In the genomic region with DNA sequence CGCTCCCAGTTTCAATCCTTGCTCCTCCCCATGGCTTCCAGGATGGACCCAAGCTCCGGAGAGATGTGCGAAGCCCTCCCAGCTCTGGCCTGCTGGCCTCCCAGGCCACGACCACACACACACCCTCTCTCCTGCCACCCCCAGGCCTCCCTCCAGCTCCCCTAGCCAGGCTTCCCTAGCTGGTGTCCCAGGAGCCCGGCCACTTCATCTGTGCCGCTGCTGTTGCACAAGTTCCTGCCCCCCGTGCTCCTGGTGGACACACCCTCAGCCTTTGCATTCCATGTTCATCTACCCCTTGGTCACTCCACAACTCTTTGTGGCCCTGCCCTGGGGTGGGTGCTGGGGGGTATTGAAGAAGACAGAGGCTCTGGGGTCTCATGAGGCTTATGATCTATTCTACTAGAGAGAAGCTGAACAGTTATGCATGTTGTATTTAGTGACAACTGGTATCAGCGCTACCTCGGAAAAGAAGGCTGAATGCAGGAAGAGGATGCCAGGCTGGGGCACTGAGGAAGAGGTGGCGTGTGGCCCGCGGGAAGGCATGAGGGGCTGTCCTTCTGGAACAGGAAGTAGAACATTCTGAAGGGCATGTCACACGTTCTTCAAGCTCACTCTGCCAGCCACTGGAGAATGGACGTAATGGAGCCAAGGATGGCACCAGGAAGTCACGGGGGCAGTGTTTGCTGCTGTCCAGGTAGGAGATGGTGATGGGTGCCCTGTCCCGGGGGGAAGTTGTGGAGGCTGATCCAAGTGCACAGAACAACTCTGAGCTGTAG, we compare ENCODE assay signal across 31 cellular contexts.
DNase-seq lines count a peak whose midpoint lies in the region; ATAC-seq and TF ChIP-seq lines count a peak whose summit lies in the region.
"Had no signal": no experiment of that assay in that cellular context is flagged by ENCODE, and none has a peak within 500 bp of the region (broad histone marks: within the 10 kb centered on the region; RNA-seq: fewer than 3 reads in every experiment).

No MANE protein-coding gene starts in this region.

- 0 out of 2 replicates have a peak overlapping the region, but pooled peaks have one; percentile 22 for H2AFZ ChIP-seq in DND-41 (ENCODE audit: low read depth, low read length)
- H2AFZ ChIP-seq: hepatocyte, neural progenitor cell had no signal

- H3K4me3 ChIP-seq in BLaER1 (no peak overlapping the region), DND-41 (ENCODE audit: low read depth in 1 of 2, low read length in 2 of 2) (no peak overlapping the region)
- H3K4me3 ChIP-seq in naive thymus-derived CD4-positive, alpha-beta T cell (ENCODE audit: low read length), result no peak overlapping the region
- H3K4me3 ChIP-seq: HAP-1, hepatocyte, neural progenitor cell, Peyer's patch, right atrium auricular region, transverse colon had no signal

- H4K20me1 ChIP-seq in BLaER1, result no peaks in the 10 kb centered on the region
- H4K20me1 ChIP-seq in DND-41 (ENCODE audit: insufficient read depth, low read length), result no peaks in the 10 kb centered on the region

- ATAC-seq in DND-41 (ENCODE audit: insufficient read depth, low read depth), result no peak
- ATAC-seq in naive thymus-derived CD4-positive, alpha-beta T cell, result peak; percentile 33
- ATAC-seq in HG03354 (IDR thresholded peaks at IDR 0.05; ENCODE audit: poor library complexity, severe bottlenecking, unreplicated experiment), result no peak
- no peak for ATAC-seq in GM19397 (IDR thresholded peaks at IDR 0.05; ENCODE audit: unreplicated experiment)
- no peak for ATAC-seq in HG02623 (IDR thresholded peaks at IDR 0.05; ENCODE audit: unreplicated experiment)
- no peak for ATAC-seq in HG03432 (IDR thresholded peaks at IDR 0.05; ENCODE audit: unreplicated experiment)
- ATAC-seq: activated CD4-positive, alpha-beta T cell treated with anti-CD3 and anti-CD28 coated beads for 36 hours had no signal

- H3K9me3 ChIP-seq in BLaER1 (peaks cover 36% of the 10 kb centered on the region), DND-41 (ENCODE audit: insufficient read depth, low read length, severe bottlenecking) (no peaks in the 10 kb centered on the region)
- H3K9me3 ChIP-seq in naive thymus-derived CD4-positive, alpha-beta T cell (ENCODE audit: control insufficient read depth in 2 of 3, low read length in 3 of 3), result no peaks in the 10 kb centered on the region
- H3K9me3 ChIP-seq: HAP-1, Peyer's patch, transverse colon had no signal

- TF ChIP-seq CTCF in DND-41 (IDR thresholded peaks at IDR 0.05; ENCODE audit: borderline replicate concordance, extremely low read depth, low read length, poor library complexity, severe bottlenecking), result no peak

- peaks cover 0 to 5% (median 0%) of the 10 kb centered on the region in 5 donors for H3K36me3 Mint-ChIP-seq in naive thymus-derived CD4-positive, alpha-beta T cell
- H3K36me3 Mint-ChIP-seq: activated naive CD8-positive, alpha-beta T cell; memory B cell; neural progenitor cell had no signal

- H3K79me2 ChIP-seq in DND-41 (ENCODE audit: insufficient read depth, low read length), result no peaks in the 10 kb centered on the region
- H3K79me2 ChIP-seq: hepatocyte had no signal

- POLR2A ChIA-PET in naive thymus-derived CD4-positive, alpha-beta T cell (lab: Charles Lee), result no interaction called here

- H3K4me1 ChIP-seq in BLaER1, result peaks cover 75% of the 10 kb centered on the region
- H3K4me1 ChIP-seq in DND-41 (ENCODE audit: insufficient read depth, low read length), result peaks cover 18% of the 10 kb centered on the region
- no peaks in the 10 kb centered on the region for H3K4me1 ChIP-seq in naive thymus-derived CD4-positive, alpha-beta T cell (ENCODE audit: control insufficient read depth in 2 of 2, insufficient read depth in 2 of 2, low read length in 2 of 2)
- H3K4me1 ChIP-seq: HAP-1, neural progenitor cell, Peyer's patch had no signal

- CTCF ChIA-PET in naive thymus-derived CD4-positive, alpha-beta T cell (lab: Charles Lee), result no interaction called here

- H3K27ac Mint-ChIP-seq in naive thymus-derived CD4-positive, alpha-beta T cell, result peak overlapping the region in 1 of 9 donors; percentile 27
- H3K27ac Mint-ChIP-seq: activated CD4-positive, alpha-beta T cell treated with anti-CD3 and anti-CD28 coated beads for 36 hours; activated naive CD8-positive, alpha-beta T cell; activated T-helper 2 cell treated with anti-CD3 and anti-CD28 coated beads, Interferon-gamma antibody, Interleukin-2, Interleukin-4, amounts not matched to agents 10 μg/mL and 5 μg/mL and 100 μg/mL, durations not matched to agents 14 hours and 24 hours and 36 hours; memory B cell; neural progenitor cell; T-helper 2 cell treated with Interferon-gamma antibody and Interleukin-4, amounts not matched to agents 5 μg/mL and 100 μg/mL, for 36 hours had no signal

- H3K4me3 Mint-ChIP-seq in naive thymus-derived CD4-positive, alpha-beta T cell, result no peak overlapping the region
- H3K4me3 Mint-ChIP-seq: activated CD4-positive, alpha-beta T cell treated with anti-CD3 and anti-CD28 coated beads for 36 hours; activated naive CD8-positive, alpha-beta T cell; memory B cell; neural progenitor cell; T-helper 2 cell treated with Interferon-gamma antibody and Interleukin-4, amounts not matched to agents 5 μg/mL and 100 μg/mL, for 36 hours had no signal

- no peak for DNase-seq in DND-41
- DNase-seq in UCSD-AML1 (lab: John Stamatoyannopoulos, UW; ENCODE audit: unreplicated experiment), result peak; percentile 60
- no peak for DNase-seq in naive thymus-derived CD4-positive, alpha-beta T cell
- DNase-seq: ACHN; activated CD4-positive, alpha-beta T cell treated with anti-CD3 and anti-CD28 coated beads for 36 hours; activated CD8-positive, alpha-beta memory T cell treated with anti-CD3 and anti-CD28 coated beads for 24 hours; activated T-cell treated with anti-CD3 and anti-CD28 coated beads for 4 hours; COR-L47; effector CD8-positive, alpha-beta T cell; KBM-7; NCI-H1417; NCI-H2029 treated with DMSO at 0.1 percent for 48 hours; NCI-H526; Peyer's patch; SIG-M5; stimulated activated CD4-positive, alpha-beta T cell treated with anti-CD3 and anti-CD28 coated beads, Interleukin-2, amount 100 ng/mL, for 24 hours; stimulated activated CD8-positive, alpha-beta memory T cell treated with anti-CD3 and anti-CD28 coated beads, Interleukin-4, amount 100 ng/mL, for 48 hours; transverse colon had no signal

- H3K9ac ChIP-seq in BLaER1 (no peak overlapping the region), DND-41 (ENCODE audit: low read depth, low read length) (no peak overlapping the region)
- H3K9ac ChIP-seq: neural progenitor cell had no signal

- H3K4me1 Mint-ChIP-seq in naive thymus-derived CD4-positive, alpha-beta T cell, result peaks cover 0 to 10% (median 0%) of the 10 kb centered on the region in 7 donors
- H3K4me1 Mint-ChIP-seq: activated CD4-positive, alpha-beta T cell treated with anti-CD3 and anti-CD28 coated beads for 36 hours had no signal

- peaks cover 0 to 3% (median 0%) of the 10 kb centered on the region in 11 donors for H3K9me3 Mint-ChIP-seq in naive thymus-derived CD4-positive, alpha-beta T cell
- H3K9me3 Mint-ChIP-seq: activated T-helper 2 cell treated with anti-CD3 and anti-CD28 coated beads, Interferon-gamma antibody, Interleukin-2, Interleukin-4, amounts not matched to agents 10 μg/mL and 5 μg/mL and 100 μg/mL, durations not matched to agents 14 hours and 24 hours and 36 hours; memory B cell; T-helper 2 cell treated with Interferon-gamma antibody and Interleukin-4, amounts not matched to agents 5 μg/mL and 100 μg/mL, for 36 hours had no signal

- H3K36me3 ChIP-seq in BLaER1 (0 out of 2 replicates have a peak, but pooled peaks cover 3% of the 10 kb centered on the region), DND-41 (ENCODE audit: insufficient read depth, low read length) (no peaks in the 10 kb centered on the region)
- H3K36me3 ChIP-seq in naive thymus-derived CD4-positive, alpha-beta T cell (ENCODE audit: control insufficient read depth in 2 of 3, insufficient read depth in 3 of 3, low read length in 3 of 3), result no peaks in the 10 kb centered on the region
- H3K36me3 ChIP-seq: HAP-1, neural progenitor cell, Peyer's patch, right atrium auricular region, transverse colon had no signal

- no peaks in the 10 kb centered on the region for H3K27me3 ChIP-seq in BLaER1
- H3K27me3 ChIP-seq in DND-41 (ENCODE audit: insufficient read depth, low read length, poor library complexity), result no peaks in the 10 kb centered on the region
- no peaks in the 10 kb centered on the region for H3K27me3 ChIP-seq in naive thymus-derived CD4-positive, alpha-beta T cell (ENCODE audit: control insufficient read depth in 2 of 2, insufficient read depth in 2 of 2, low read length in 2 of 2)
- H3K27me3 ChIP-seq: hepatocyte, neural progenitor cell, Peyer's patch, right atrium auricular region, transverse colon had no signal

- intact Hi-C loops in naive thymus-derived CD4-positive, alpha-beta T cell (cut with micrococcal nuclease), result no loop called here

- peak overlapping the region; percentile 30 for H3K4me2 ChIP-seq in BLaER1
- no peak overlapping the region for H3K4me2 ChIP-seq in DND-41 (ENCODE audit: insufficient read depth, low read length)
- H3K4me2 ChIP-seq: hepatocyte, neural progenitor cell had no signal

- H3K27ac ChIP-seq in BLaER1 (peak overlapping the region; percentile 28), DND-41 (ENCODE audit: low read length) (peak overlapping the region; percentile 25; the same call in 1 of the 2 replicates)
- H3K27ac ChIP-seq in naive thymus-derived CD4-positive, alpha-beta T cell (ENCODE audit: low read depth, low read length), result no peak overlapping the region
- H3K27ac ChIP-seq: hepatocyte, neural progenitor cell, Peyer's patch, transverse colon had no signal

- peaks cover 0 to 11% (median 7%) of the 10 kb centered on the region in 5 donors for H3K27me3 Mint-ChIP-seq in naive thymus-derived CD4-positive, alpha-beta T cell
- H3K27me3 Mint-ChIP-seq: activated CD4-positive, alpha-beta T cell treated with anti-CD3 and anti-CD28 coated beads for 36 hours; activated naive CD8-positive, alpha-beta T cell had no signal
